ENCODE assay signal across 19 cellular contexts in the genomic region with DNA sequence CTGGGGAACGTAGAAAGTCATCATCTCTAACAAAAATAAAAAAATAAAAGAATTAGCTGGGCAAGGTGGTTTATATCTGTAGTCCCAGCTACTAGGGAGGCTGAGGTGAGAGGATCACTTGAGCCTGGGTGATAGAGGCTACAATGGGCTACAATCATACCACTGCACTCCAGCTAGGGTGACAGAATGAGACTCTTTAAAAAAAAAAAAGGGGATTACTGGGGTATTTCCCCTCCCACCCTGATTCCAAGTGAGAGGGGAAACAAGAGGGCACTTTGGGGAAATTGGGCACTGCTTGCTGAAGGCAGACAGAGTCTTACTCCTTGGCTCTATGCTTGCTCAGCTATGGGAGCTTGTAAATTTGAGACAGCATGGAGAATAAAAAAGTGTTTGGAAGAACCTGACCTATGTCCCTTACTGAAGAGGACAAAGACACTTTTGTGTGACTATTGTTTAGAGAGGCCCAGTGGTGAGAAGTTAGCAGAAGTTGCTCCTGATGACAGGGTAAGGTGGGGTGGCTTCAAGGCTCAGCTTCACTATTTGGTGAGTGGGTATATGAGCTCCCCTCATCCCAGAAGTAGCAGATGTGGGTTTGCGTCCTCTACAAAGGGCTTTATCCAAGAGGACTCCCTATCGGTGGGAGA.
"Had no signal": no experiment of that assay in that cellular context is flagged by ENCODE, and none has a peak within 500 bp of the region (broad histone marks: within the 10 kb centered on the region; RNA-seq: fewer than 3 reads in every experiment).

No MANE protein-coding gene starts in this region.

- H3K4me3 Mint-ChIP-seq: activated B cell treated with CpG ODN at 0.5 μM for 24 hours; naive B cell; stimulated activated effector memory CD8-positive, alpha-beta T cell treated with anti-CD3 and anti-CD28 coated beads, Interleukin-12 subunit alpha, Interleukin-12 subunit beta, amount 100 ng/mL, for 72 hours; T-helper 2 cell treated with Interferon-gamma antibody and Interleukin-4, amounts not matched to agents 5 μg/mL and 100 μg/mL, for 36 hours had no signal

- H3K27me3 ChIP-seq: body of pancreas, colonic mucosa, esophagus muscularis mucosa, hepatocyte, left lung, SJSA1, transverse colon had no signal

- H3K36me3 ChIP-seq: colonic mucosa, esophagus muscularis mucosa, left lung, SJSA1, transverse colon had no signal

- ATAC-seq: body of pancreas had no signal

- DNase-seq: activated B cell treated with CpG ODN at 0.5 μM for 24 hours; activated CD4-positive, alpha-beta T cell treated with anti-CD3 and anti-CD28 coated beads, Interleukin-2, amount 50 U/mL, for 1 hour; activated naive CD4-positive, alpha-beta T cell treated with Interleukin-2 at 50 U/mL for 16 hours; amygdala; caudate nucleus; colonic mucosa; kidney; left lung; naive B cell; nucleus accumbens; posterior cingulate gyrus; retina; transverse colon had no signal

- H3K9me3 Mint-ChIP-seq: activated B cell treated with CpG ODN at 0.5 μM for 24 hours; stimulated activated effector memory CD8-positive, alpha-beta T cell treated with anti-CD3 and anti-CD28 coated beads, Interleukin-12 subunit alpha, Interleukin-12 subunit beta, amount 100 ng/mL, for 72 hours; T-helper 2 cell treated with Interferon-gamma antibody and Interleukin-4, amounts not matched to agents 5 μg/mL and 100 μg/mL, for 36 hours had no signal

- H3K36me3 Mint-ChIP-seq: naive B cell had no signal

- H3K4me1 Mint-ChIP-seq: naive B cell had no signal

- H3K4me3 ChIP-seq: body of pancreas, colonic mucosa, esophagus muscularis mucosa, hepatocyte, left lung, SJSA1, transverse colon had no signal

- H3K27me3 Mint-ChIP-seq: activated B cell treated with CpG ODN at 0.5 μM for 24 hours, naive B cell had no signal

- H3K27ac ChIP-seq: body of pancreas, colonic mucosa, esophagus muscularis mucosa, hepatocyte, left lung, SJSA1, transverse colon had no signal

- H3K4me1 ChIP-seq: colonic mucosa, esophagus muscularis mucosa, left lung, SJSA1, transverse colon had no signal

- H3K27ac Mint-ChIP-seq: activated B cell treated with CpG ODN at 0.5 μM for 24 hours; stimulated activated effector memory CD8-positive, alpha-beta T cell treated with anti-CD3 and anti-CD28 coated beads, Interleukin-12 subunit alpha, Interleukin-12 subunit beta, amount 100 ng/mL, for 72 hours; T-helper 2 cell treated with Interferon-gamma antibody and Interleukin-4, amounts not matched to agents 5 μg/mL and 100 μg/mL, for 36 hours had no signal

- H3K9me3 ChIP-seq: body of pancreas, colonic mucosa, esophagus muscularis mucosa, left lung, SJSA1, transverse colon had no signal
